16 cellular contexts compared by ENCODE assay signal in genomic region chr16:21264226-21265036, GRCh38. TPM values are rescaled to one million over a fixed set of nuclear protein-coding genes. Genes with fewer than 3 reads are reported as not detected.
DNase-seq lines count a peak whose midpoint lies in the region; ATAC-seq, FAIRE-seq and TF ChIP-seq lines count a peak whose summit lies in the region.
"Had no signal": no experiment of that assay in that cellular context is flagged by ENCODE, and none has a peak within 500 bp of the region (broad histone marks: within the 10 kb centered on the region; RNA-seq: fewer than 3 reads in every experiment).

No MANE protein-coding gene starts in this region.

- DNase-seq in A549 (ENCODE audit: low read depth in 1 of 2, low spot score in 1 of 2) (no peak), endothelial cell (ENCODE audit: low spot score) (no peak), mucosa of descending colon (peak in 1 of 3 donors; percentile 58), frontal cortex (ENCODE audit: low spot score in 2 of 2) (no peak), SKM-1 treated with dmso at 0.1 percent for 144 hours (lab: John Stamatoyannopoulos, UW; ENCODE audit: unreplicated experiment) (no peak), globus pallidus (ENCODE audit: low spot score) (no peak)
- DNase-seq: activated T-cell treated with anti-CD3 and anti-CD28 coated beads, Interleukin-2, amount 50 U/mL, for 4 hours; central memory CD4-positive, alpha-beta T cell; glutamatergic neuron; NCI-H748 treated with DMSO at 0.1 percent for 48 hours; T1000; upper lobe of left lung had no signal

- H3K4me2 ChIP-seq in A549, result peak overlapping the region; percentile 38; the same call in 2 of the 3 replicates

- TF ChIP-seq POLR2A in A549 (IDR thresholded peaks at IDR 0.05; ENCODE audit: low read length), result no peak

- H3K27ac Mint-ChIP-seq in endothelial cell (ENCODE audit: unreplicated experiment), result peak overlapping the region; percentile 59

- intact Hi-C loops in mucosa of descending colon (cut with DNase I, micrococcal nuclease), result no loop called here

- H3K4me1 Mint-ChIP-seq in endothelial cell (ENCODE audit: unreplicated experiment), result peaks cover 10% of the 10 kb centered on the region

- H3K9me3 Mint-ChIP-seq in endothelial cell (ENCODE audit: unreplicated experiment), result no peaks in the 10 kb centered on the region
- H3K9me3 Mint-ChIP-seq: activated T-cell treated with anti-CD3 and anti-CD28 coated beads, Interleukin-2, amount 50 U/mL, for 4 hours had no signal

- TF ChIP-seq RAD21 in A549 (conservative IDR thresholded peaks at IDR 0.05 in 1 of 2, IDR thresholded peaks at IDR 0.05 in 1 of 2), result no peak

- no peaks in the 10 kb centered on the region for H3K36me3 Mint-ChIP-seq in endothelial cell (ENCODE audit: low read depth, unreplicated experiment)

- TF ChIP-seq CTCF in A549 (IDR thresholded peaks at IDR 0.05) (no peak), endothelial cell (IDR thresholded peaks at IDR 0.05; ENCODE audit: unreplicated experiment) (no peak), mucosa of descending colon (IDR thresholded peaks at IDR 0.05) (no peak)

- FAIRE-seq in A549 (lab: Jason Lieb, UNC) (no peak), frontal cortex (lab: Jason Lieb, UNC) (no peak)

- ATAC-seq in A549 (no peak), HG02852 (IDR thresholded peaks at IDR 0.05; ENCODE audit: unreplicated experiment) (peak; percentile 52), mucosa of descending colon (peak; percentile 41), HG03039 (IDR thresholded peaks at IDR 0.05; ENCODE audit: unreplicated experiment) (no peak)
- ATAC-seq: activated T-cell treated with anti-CD3 and anti-CD28 coated beads, Interleukin-2, amount 50 U/mL, for 4 hours had no signal

- POLR2A ChIA-PET in A549 (lab: Yijun Ruan, JAX), result no interaction called here

- 85% methylated on average over 10 of the region's 10 CpGs for WGBS in A549 (ENCODE audit: missing lambda C conversion rate)

- TF ChIP-seq EP300 in A549 (IDR thresholded peaks at IDR 0.05), result no peak

- H3K4me3 ChIP-seq in A549 (no peak overlapping the region), mucosa of descending colon (no peak overlapping the region)
- H3K4me3 ChIP-seq: upper lobe of left lung had no signal

- CTCF ChIA-PET in A549 (lab: Yijun Ruan, JAX), result interaction anchor here (1.2 to 4.9 kb wide), 6 partner anchors 11 to 108 kb away, joined by 3 to 54 read pairs (median 5); partner anchors contain the start of gene CRYM

- peak overlapping the region in 1 of 2 experiments; percentile 56; a peak in 3 of 6 replicates for H3K27ac ChIP-seq in A549
- H3K27ac ChIP-seq: neutrophil, upper lobe of left lung had no signal

- H3K4me3 Mint-ChIP-seq in endothelial cell (ENCODE audit: unreplicated experiment), result no peak overlapping the region
- H3K4me3 Mint-ChIP-seq: activated T-cell treated with anti-CD3 and anti-CD28 coated beads, Interleukin-2, amount 50 U/mL, for 4 hours had no signal

- H3K36me3 ChIP-seq in mucosa of descending colon (ENCODE audit: low read depth), result no peaks in the 10 kb centered on the region
- H3K36me3 ChIP-seq: neutrophil, upper lobe of left lung had no signal

- H3K9me3 ChIP-seq in A549, result no peaks in the 10 kb centered on the region
- H3K9me3 ChIP-seq in mucosa of descending colon, result no peaks in the 10 kb centered on the region
- H3K9me3 ChIP-seq: neutrophil, upper lobe of left lung had no signal

- no peaks in the 10 kb centered on the region for H3K27me3 Mint-ChIP-seq in endothelial cell (ENCODE audit: unreplicated experiment)

- H3K4me1 ChIP-seq in A549 (peaks cover 40% of the 10 kb centered on the region), mucosa of descending colon (ENCODE audit: low read depth) (peaks cover 38% of the 10 kb centered on the region)

TF ChIP-seq in A549, 52 proteins besides CTCF, POLR2A, EP300 and RAD21:
- TF ChIP-seq HOXA7 (CRISPR knock-in tag; IDR thresholded peaks at IDR 0.05) (no peak), FOSB (CRISPR knock-in tag; IDR thresholded peaks at IDR 0.05) (no peak), RFX5 (IDR thresholded peaks at IDR 0.05) (no peak), KDM5A (IDR thresholded peaks at IDR 0.05) (no peak), EHMT2 (IDR thresholded peaks at IDR 0.05; ENCODE audit: low read depth) (no peak), FOSL2 (IDR thresholded peaks at IDR 0.05) (no peak), FOSL2 (CRISPR knock-in tag; IDR thresholded peaks at IDR 0.05) (no peak), JUNB (IDR thresholded peaks at IDR 0.05) (no peak), HOXB5 (CRISPR knock-in tag; IDR thresholded peaks at IDR 0.05) (no peak), SMC3 (IDR thresholded peaks at IDR 0.05) (no peak), CBX8 (IDR thresholded peaks at IDR 0.05) (no peak), TP53 (CRISPR knock-in tag; IDR thresholded peaks at IDR 0.05) (no peak), RNF2 (IDR thresholded peaks at IDR 0.05; ENCODE audit: borderline replicate concordance, low read depth) (no peak), FOXS1 (CRISPR knock-in tag; IDR thresholded peaks at IDR 0.05) (no peak), PBX3 (IDR thresholded peaks at IDR 0.05) (no peak), GATA3 (IDR thresholded peaks at IDR 0.05; ENCODE audit: borderline replicate concordance) (no peak), CBX2 (IDR thresholded peaks at IDR 0.05; ENCODE audit: borderline replicate concordance, low read depth) (no peak), BHLHE40 (IDR thresholded peaks at IDR 0.05; ENCODE audit: low read depth, low read length) (no peak), ZNF302 (CRISPR knock-in tag; IDR thresholded peaks at IDR 0.05) (no peak)
- TF ChIP-seq, protein P1, sequence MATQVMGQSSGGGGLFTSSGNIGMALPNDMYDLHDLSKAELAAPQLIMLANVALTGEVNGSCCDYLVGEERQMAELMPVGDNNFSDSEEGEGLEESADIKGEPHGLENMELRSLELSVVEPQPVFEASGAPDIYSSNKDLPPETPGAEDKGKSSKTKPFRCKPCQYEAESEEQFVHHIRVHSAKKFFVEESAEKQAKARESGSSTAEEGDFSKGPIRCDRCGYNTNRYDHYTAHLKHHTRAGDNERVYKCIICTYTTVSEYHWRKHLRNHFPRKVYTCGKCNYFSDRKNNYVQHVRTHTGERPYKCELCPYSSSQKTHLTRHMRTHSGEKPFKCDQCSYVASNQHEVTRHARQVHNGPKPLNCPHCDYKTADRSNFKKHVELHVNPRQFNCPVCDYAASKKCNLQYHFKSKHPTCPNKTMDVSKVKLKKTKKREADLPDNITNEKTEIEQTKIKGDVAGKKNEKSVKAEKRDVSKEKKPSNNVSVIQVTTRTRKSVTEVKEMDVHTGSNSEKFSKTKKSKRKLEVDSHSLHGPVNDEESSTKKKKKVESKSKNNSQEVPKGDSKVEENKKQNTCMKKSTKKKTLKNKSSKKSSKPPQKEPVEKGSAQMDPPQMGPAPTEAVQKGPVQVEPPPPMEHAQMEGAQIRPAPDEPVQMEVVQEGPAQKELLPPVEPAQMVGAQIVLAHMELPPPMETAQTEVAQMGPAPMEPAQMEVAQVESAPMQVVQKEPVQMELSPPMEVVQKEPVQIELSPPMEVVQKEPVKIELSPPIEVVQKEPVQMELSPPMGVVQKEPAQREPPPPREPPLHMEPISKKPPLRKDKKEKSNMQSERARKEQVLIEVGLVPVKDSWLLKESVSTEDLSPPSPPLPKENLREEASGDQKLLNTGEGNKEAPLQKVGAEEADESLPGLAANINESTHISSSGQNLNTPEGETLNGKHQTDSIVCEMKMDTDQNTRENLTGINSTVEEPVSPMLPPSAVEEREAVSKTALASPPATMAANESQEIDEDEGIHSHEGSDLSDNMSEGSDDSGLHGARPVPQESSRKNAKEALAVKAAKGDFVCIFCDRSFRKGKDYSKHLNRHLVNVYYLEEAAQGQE (IDR thresholded peaks at IDR 0.05), result no peak

RNA-seq across cellular contexts. Expression of gene CRYM, which starts 13.7 kb away (rescaled TPM):
- polyA plus RNA-seq in A549 (2011; rRNA removed) (3.1 and 3.4 TPM in 2 replicates), A549 (2017; fragmentation: RNase III; extraction: RNeasy Plus Mini Kit Qiagen cat#74134 plus additional on column Dnase treatment) (0.94 to 0.98 TPM (median 0.94 TPM) in 3 replicates)
- polyA plus RNA-seq in A549 (2012; cell fraction: cytosol; rRNA removed), result 1.8 and 2.1 TPM in 2 replicates
- polyA plus RNA-seq in A549 (2012; cell fraction: nucleus; rRNA removed), result 3.0 and 3.9 TPM in 2 replicates
- 0.73 and 2.1 TPM in 2 replicates for polyA minus RNA-seq in A549 (2011; rRNA and poly(A)+ RNA removed)
- total RNA-seq in endothelial cell (ENCODE audit: unreplicated experiment) (3.7 TPM), mucosa of descending colon (10 to 100 TPM in 1 of 3 donors, 1 to 10 TPM in 2; 5.6 to 14.1 (median 9.5) TPM), frontal cortex (87.2 TPM)
- total RNA-seq: activated T-cell treated with anti-CD3 and anti-CD28 coated beads, Interleukin-2, amount 50 U/mL, for 4 hours had no signal
- polyA plus RNA-seq: BJ had no signal

RNA-seq across cellular contexts. Expression of gene ANKS4B, which starts 30.9 kb away (rescaled TPM):
- polyA plus RNA-seq in A549 (2011; rRNA removed), result 1.8 and 2.2 TPM in 2 replicates
- polyA plus RNA-seq in A549 (2012; cell fraction: cytosol; rRNA removed), result 0.15 and 0.17 TPM in 2 replicates
- polyA plus RNA-seq in A549 (2012; cell fraction: nucleus; rRNA removed), result 0.04 and 0.10 TPM in 2 replicates
- polyA plus RNA-seq in A549 (2017; fragmentation: RNase III; extraction: RNeasy Plus Mini Kit Qiagen cat#74134 plus additional on column Dnase treatment), result 0.18 to 0.27 TPM (median 0.22 TPM) in 3 replicates
- polyA minus RNA-seq in A549 (2011; rRNA and poly(A)+ RNA removed), result 2.3 and 2.9 TPM in 2 replicates
- not detected for total RNA-seq in endothelial cell (ENCODE audit: unreplicated experiment)
- total RNA-seq in mucosa of descending colon, result 10 to 100 TPM; 20.9 to 55.3 (median 46.2) TPM
- total RNA-seq in frontal cortex, result under 0.01 TPM
- total RNA-seq: activated T-cell treated with anti-CD3 and anti-CD28 coated beads, Interleukin-2, amount 50 U/mL, for 4 hours had no signal
- polyA plus RNA-seq: BJ had no signal

RNA-seq across cellular contexts. Expression of gene ZP2, which starts 53.1 kb away (rescaled TPM):
- not detected in 2 replicates for polyA plus RNA-seq in A549 (2011; rRNA removed)
- polyA plus RNA-seq in A549 (2012; cell fraction: cytosol; rRNA removed), result not detected in 2 replicates
- polyA plus RNA-seq in A549 (2012; cell fraction: nucleus; rRNA removed), result not detected in 2 replicates
- not detected in 3 replicates for polyA plus RNA-seq in A549 (2017; fragmentation: RNase III; extraction: RNeasy Plus Mini Kit Qiagen cat#74134 plus additional on column Dnase treatment)
- not detected in 2 replicates for polyA minus RNA-seq in A549 (2011; rRNA and poly(A)+ RNA removed)
- 4.1 TPM for total RNA-seq in endothelial cell (ENCODE audit: unreplicated experiment)
- total RNA-seq in mucosa of descending colon, result under 1 TPM in 1 of 3 donors, not detected in 2; 0.20 TPM
- total RNA-seq in frontal cortex, result not detected
- total RNA-seq: activated T-cell treated with anti-CD3 and anti-CD28 coated beads, Interleukin-2, amount 50 U/mL, for 4 hours; upper lobe of left lung had no signal
- polyA plus RNA-seq: BJ had no signal

Comparison
In these comparisons a context has a peak if more than half of its experiments do, and no peak if none do; other contexts are left out.
1. ATAC-seq: peak in HG02852 (single experiment) and mucosa of descending colon (single experiment); none in A549 (0 of 2) and HG03039 (single experiment).
2. RNA of gene ANKS4B, which starts 30.9 kb away (total RNA-seq): 20.9 to 55.3 TPM in mucosa of descending colon; not detected in endothelial cell (single experiment) and under 0.01 TPM in frontal cortex (single experiment); every median in the first group is over 10 times any median in the second.